ENCODE assay signal across 8 cellular contexts in the genomic region with DNA sequence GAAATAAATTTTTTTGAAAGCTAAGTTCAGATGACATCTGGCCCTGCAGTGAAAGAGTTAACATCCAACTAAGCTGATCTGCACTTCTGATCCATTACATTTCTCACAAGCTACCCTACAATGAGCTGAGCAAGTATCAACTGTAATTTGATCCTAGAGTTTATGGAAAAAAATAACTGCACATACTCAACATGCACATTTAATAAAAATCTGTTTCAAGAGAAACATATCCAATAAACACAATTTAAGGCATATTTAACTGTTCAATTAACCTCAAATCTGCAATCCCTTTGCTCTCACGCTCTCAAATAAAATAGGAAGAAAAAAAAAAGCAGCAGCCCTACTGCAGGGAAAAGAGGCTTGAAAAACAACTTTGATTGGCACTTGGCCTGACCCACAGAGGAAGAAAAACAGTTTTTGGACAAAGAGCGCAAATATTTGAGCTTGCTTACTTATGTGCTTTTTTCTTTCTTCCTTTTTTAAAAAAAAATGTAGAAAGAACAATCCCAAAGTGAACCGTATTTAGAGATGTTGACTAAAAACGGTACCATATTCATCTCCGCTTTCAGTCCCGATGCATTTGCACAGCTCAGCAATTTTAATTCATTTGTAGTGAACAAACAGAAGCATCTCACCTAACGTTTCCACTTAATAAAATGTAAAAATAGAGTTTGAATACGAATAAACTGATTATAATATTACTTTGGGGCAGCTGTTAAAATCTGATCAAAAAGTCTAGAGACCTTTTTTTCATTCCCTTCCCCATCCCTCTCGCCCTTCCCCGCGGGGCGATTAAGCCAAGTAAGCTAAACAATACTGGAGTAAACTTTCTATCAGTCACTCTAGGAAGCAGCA. TPM values are rescaled to one million over a fixed set of nuclear protein-coding genes. Genes with fewer than 3 reads are reported as not detected.
DNase-seq lines count a peak whose midpoint lies in the region; ATAC-seq, FAIRE-seq and TF ChIP-seq lines count a peak whose summit lies in the region.

No MANE protein-coding gene starts in this region.

- peaks cover 52% of the 10 kb centered on the region for H3K4me1 Mint-ChIP-seq in stimulated activated naive CD8-positive, alpha-beta T cell treated with anti-CD3 and anti-CD28 coated beads, Interleukin-15, Interleukin-2, amounts not matched to agents 100 ng/mL and 50 ng/mL, for 24 hours (ENCODE audit: low read depth)

- H3K9me3 Mint-ChIP-seq in stimulated activated naive CD8-positive, alpha-beta T cell treated with anti-CD3 and anti-CD28 coated beads, Interleukin-15, Interleukin-2, amounts not matched to agents 100 ng/mL and 50 ng/mL, for 24 hours = peaks cover 1% of the 10 kb centered on the region

- 1% methylated on average over 12 of the region's 12 CpGs for WGBS in esophagus muscularis mucosa

- no peaks in the 10 kb centered on the region for H3K36me3 ChIP-seq in esophagus muscularis mucosa
- no peaks in the 10 kb centered on the region for H3K36me3 ChIP-seq in neutrophil

- FAIRE-seq in H54 (lab: Jason Lieb, UNC) = no peak

- H3K4me1 ChIP-seq in esophagus muscularis mucosa (peaks cover 14 to 37% (median 34%) of the 10 kb centered on the region in 4 donors), neutrophil (ENCODE audit: control insufficient read depth in 1 of 2, insufficient read depth in 1 of 2, low read depth in 1 of 2, low read length in 1 of 2) (peaks cover 35 to 41% of the 10 kb centered on the region in 2 experiments)

- peak overlapping the region; percentile 82 to 93 (median 88) for H3K4me3 ChIP-seq in esophagus muscularis mucosa
- peak overlapping the region; percentile 84 to 90 for H3K4me3 ChIP-seq in neutrophil (ENCODE audit: low read depth in 1 of 2, low read length in 1 of 2)

- H3K4me3 Mint-ChIP-seq in stimulated activated naive CD8-positive, alpha-beta T cell treated with anti-CD3 and anti-CD28 coated beads, Interleukin-15, Interleukin-2, amounts not matched to agents 100 ng/mL and 50 ng/mL, for 24 hours = peak overlapping the region; percentile 94

- TF ChIP-seq POLR2A in esophagus muscularis mucosa (IDR thresholded peaks at IDR 0.05; ENCODE audit: low read depth) (no peak), H54 (IDR thresholded peaks at IDR 0.05; ENCODE audit: low read depth, low read length) (no peak)

- intact Hi-C loops in esophagus muscularis mucosa (cut with DNase I) = loop anchor here (5.0 to 10.0 kb wide), 3 partner anchors 77 to 535 kb away; no protein-coding TSS in a partner anchor

- H3K27ac Mint-ChIP-seq in stimulated activated naive CD8-positive, alpha-beta T cell treated with anti-CD3 and anti-CD28 coated beads, Interleukin-15, Interleukin-2, amounts not matched to agents 100 ng/mL and 50 ng/mL, for 24 hours = peak overlapping the region; percentile 74

- H3K27me3 ChIP-seq in esophagus muscularis mucosa = no peaks in the 10 kb centered on the region
- no peaks in the 10 kb centered on the region for H3K27me3 ChIP-seq in neutrophil

- no peak for DNase-seq in stimulated activated naive CD8-positive, alpha-beta T cell treated with anti-CD3 and anti-CD28 coated beads, Interleukin-15, Interleukin-2, amounts not matched to agents 100 U/mL and 50 U/mL, for 24 hours
- DNase-seq in SW480 (ENCODE audit: low spot score) = peak; percentile 49
- no peak for DNase-seq in esophagus muscularis mucosa (ENCODE audit: extremely low spot score)
- DNase-seq in 8988T = no peak
- DNase-seq in ecto neural progenitor cell (ENCODE audit: low spot score) = no peak
- no peak for DNase-seq in H54 (ENCODE audit: insufficient read length, low spot score)

- H3K27me3 Mint-ChIP-seq in stimulated activated naive CD8-positive, alpha-beta T cell treated with anti-CD3 and anti-CD28 coated beads, Interleukin-15, Interleukin-2, amounts not matched to agents 100 ng/mL and 50 ng/mL, for 24 hours = no peaks in the 10 kb centered on the region

- ATAC-seq in stimulated activated naive CD8-positive, alpha-beta T cell treated with anti-CD3 and anti-CD28 coated beads, Interleukin-15, Interleukin-2, amounts not matched to agents 100 U/mL and 50 U/mL, for 24 hours = no peak

- no peak for TF ChIP-seq EP300 in esophagus muscularis mucosa (IDR thresholded peaks at IDR 0.05)

- H3K36me3 Mint-ChIP-seq in stimulated activated naive CD8-positive, alpha-beta T cell treated with anti-CD3 and anti-CD28 coated beads, Interleukin-15, Interleukin-2, amounts not matched to agents 100 ng/mL and 50 ng/mL, for 24 hours (ENCODE audit: low read depth) = peaks cover 9% of the 10 kb centered on the region

- H3K9me3 ChIP-seq in esophagus muscularis mucosa (no peaks in the 10 kb centered on the region), neutrophil (no peaks in the 10 kb centered on the region)

- TF ChIP-seq CTCF in esophagus muscularis mucosa (IDR thresholded peaks at IDR 0.05) (no peak), neutrophil (IDR thresholded peaks at IDR 0.05) (no peak)

- H3K27ac ChIP-seq in esophagus muscularis mucosa (replicated peaks in 1 of 4) = peak overlapping the region in 3 of 4 donors; percentile 85 to 91 (median 86)
- peak overlapping the region; percentile 85 for H3K27ac ChIP-seq in neutrophil

RNA-seq across cellular contexts. Expression of gene SESN3, which starts 1.6 kb away (rescaled TPM):
- total RNA-seq in esophagus muscularis mucosa = 10 to 100 TPM; 18.1 to 22.7 (median 21.4) TPM
